Comparison of ENCODE assay signal across 31 cellular contexts in the genomic region with DNA sequence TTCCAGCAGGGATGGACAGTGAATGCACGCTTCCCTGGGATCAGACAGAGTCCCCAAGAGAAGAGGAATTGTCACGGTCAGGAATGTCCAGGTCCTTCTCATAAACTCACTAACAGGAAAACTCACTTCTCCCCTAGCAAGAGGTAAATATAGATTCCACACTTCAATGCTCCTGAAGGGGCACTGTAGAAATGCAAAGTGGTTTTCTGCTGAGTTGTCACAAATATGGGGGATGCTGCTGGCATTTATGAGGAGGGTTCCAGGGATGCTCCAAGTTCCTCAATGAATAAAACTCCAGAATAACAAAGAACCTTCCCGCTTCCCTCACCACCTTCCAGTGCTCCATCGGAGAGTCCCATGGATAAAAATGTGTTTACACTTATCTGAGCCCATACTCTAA.
"Had no signal": no experiment of that assay in that cellular context is flagged by ENCODE, and none has a peak within 500 bp of the region (broad histone marks: within the 10 kb centered on the region; RNA-seq: fewer than 3 reads in every experiment).

No MANE protein-coding gene starts in this region.

- H3K4me3 ChIP-seq: ascending aorta, breast epithelium, cardiac muscle cell, colonic mucosa, esophagus squamous epithelium, gastroesophageal sphincter, heart right ventricle had no signal

- H3K27me3 ChIP-seq: ascending aorta, breast epithelium, cardiac muscle cell, colonic mucosa, esophagus squamous epithelium, gastroesophageal sphincter, heart right ventricle had no signal

- ATAC-seq: activated CD4-positive, CD25-positive, alpha-beta regulatory T cell treated with anti-CD3 and anti-CD28 coated beads, Interleukin-2, amount 50 U/mL, for 24 hours; activated CD8-positive, alpha-beta T cell treated with anti-CD3 and anti-CD28 coated beads, Interleukin-2, amount 10 ng/mL, durations not matched to agents 7 days and 5 days; activated naive CD4-positive, alpha-beta T cell treated with anti-CD3 and anti-CD28 coated beads, Interleukin-2, amount 50 U/mL, for 72 hours; activated T-cell treated with anti-CD3 and anti-CD28 coated beads, Interleukin-2, amount 50 U/mL, for 72 hours; gastroesophageal sphincter had no signal

- FAIRE-seq: endometrium, endothelial cell of umbilical vein had no signal

- DNase-seq: activated B cell treated with CpG ODN at 0.5 μM for 24 hours; activated CD4-positive, alpha-beta T cell treated with anti-CD3 and anti-CD28 coated beads for 48 hours; activated CD4-positive, alpha-beta T cell treated with anti-CD3 and anti-CD28 coated beads, Interleukin-2, amount 50 U/mL, for 1 hour; activated CD4-positive, alpha-beta T cell treated with anti-CD3 and anti-CD28 coated beads, Interleukin-2, amount 50 U/mL, for 48 hours; activated CD8-positive, alpha-beta memory T cell treated with anti-CD3 and anti-CD28 coated beads, Interleukin-2, amount 50 U/mL, for 48 hours; activated CD8-positive, alpha-beta T cell treated with anti-CD3 and anti-CD28 coated beads, Interleukin-2, amount 10 ng/mL, durations not matched to agents 7 days and 5 days; activated gamma-delta T cell; activated naive CD4-positive, alpha-beta T cell; activated naive CD4-positive, alpha-beta T cell treated with anti-CD3 and anti-CD28 coated beads, Interleukin-2, amount 10 ng/mL, durations not matched to agents 7 days and 5 days; activated naive CD8-positive, alpha-beta T cell treated with anti-CD3 and anti-CD28 coated beads, Interleukin-2, amount 10 ng/mL, durations not matched to agents 7 days and 5 days; activated T-cell treated with anti-CD3 and anti-CD28 coated beads for 4 hours; activated T-cell treated with anti-CD3 and anti-CD28 coated beads, Interleukin-2, amount 50 U/mL, for 24 hours; activated T-cell treated with anti-CD3 and anti-CD28 coated beads, Interleukin-2, amount 50 U/mL, for 72 hours; central memory CD4-positive, alpha-beta T cell; cerebellar nuclear complex; colonic mucosa; effector CD8-positive, alpha-beta T cell; esophagus squamous epithelium; foreskin melanocyte; heart right ventricle; T1000; WERI-Rb-1 had no signal

- H3K9me3 ChIP-seq: ascending aorta, breast epithelium, colonic mucosa, esophagus squamous epithelium, gastroesophageal sphincter, heart right ventricle had no signal

- H3K4me1 ChIP-seq: breast epithelium, colonic mucosa, gastroesophageal sphincter had no signal

- H3K36me3 ChIP-seq: ascending aorta, breast epithelium, cardiac muscle cell, colonic mucosa, esophagus squamous epithelium, gastroesophageal sphincter, heart right ventricle, WERI-Rb-1 had no signal

- H3K27ac ChIP-seq: ascending aorta, breast epithelium, cardiac muscle cell, colonic mucosa, epithelial cell of prostate, esophagus squamous epithelium, gastroesophageal sphincter, heart right ventricle, WERI-Rb-1 had no signal
